Comparison of ENCODE assay signal across 30 cellular contexts in genomic region chr6:151178373-151178772, GRCh38.
"Had no signal": no experiment of that assay in that cellular context is flagged by ENCODE, and none has a peak within 500 bp of the region (broad histone marks: within the 10 kb centered on the region; RNA-seq: fewer than 3 reads in every experiment).

No MANE protein-coding gene starts in this region.

- DNase-seq: activated CD4-positive, alpha-beta memory T cell treated with anti-CD3 and anti-CD28 coated beads for 36 hours; activated CD4-positive, alpha-beta T cell treated with anti-CD3 and anti-CD28 coated beads for 36 hours; activated CD4-positive, alpha-beta T cell treated with anti-CD3 and anti-CD28 coated beads, Interleukin-2, amount 10 ng/mL, durations not matched to agents 24 days and 14 days; activated CD4-positive, CD25-positive, alpha-beta regulatory T cell; activated CD4-positive, CD25-positive, alpha-beta regulatory T cell treated with anti-CD3 and anti-CD28 coated beads, Interleukin-2, amount 50 U/mL, for 72 hours; activated CD8-positive, alpha-beta memory T cell treated with anti-CD3 and anti-CD28 coated beads, Interleukin-2, amount 10 ng/mL, durations not matched to agents 7 days and 5 days; activated CD8-positive, alpha-beta memory T cell treated with anti-CD3 and anti-CD28 coated beads, Interleukin-2, amount 50 U/mL, for 4 hours; activated CD8-positive, alpha-beta T cell treated with anti-CD3 and anti-CD28 coated beads, Interleukin-2, amount 10 ng/mL, durations not matched to agents 7 days and 5 days; activated gamma-delta T cell; activated naive CD4-positive, alpha-beta T cell; activated naive CD4-positive, alpha-beta T cell treated with anti-CD3 and anti-CD28 coated beads, Interleukin-2, amount 10 ng/mL, durations not matched to agents 7 days and 5 days; activated naive CD8-positive, alpha-beta T cell treated with anti-CD3 and anti-CD28 coated beads, Interleukin-2, amount 10 ng/mL, durations not matched to agents 7 days and 5 days; activated T-cell treated with anti-CD3 and anti-CD28 coated beads for 4 hours; activated T-cell treated with anti-CD3 and anti-CD28 coated beads, Interleukin-2, amount 50 U/mL, for 24 hours; activated T-cell treated with anti-CD3 and anti-CD28 coated beads, Interleukin-2, amount 50 U/mL, for 72 hours; dorsolateral prefrontal cortex; effector memory CD4-positive, alpha-beta T cell; endodermal cell; foreskin fibroblast; head of caudate nucleus; T-helper 2 cell had no signal

- H3K4me1 Mint-ChIP-seq: activated CD4-positive, alpha-beta T cell treated with anti-CD3 and anti-CD28 coated beads for 36 hours; activated CD4-positive, alpha-beta T cell treated with anti-CD3 and anti-CD28 coated beads, Interleukin-2, amount 10 ng/mL, durations not matched to agents 24 days and 14 days; activated CD8-positive, alpha-beta memory T cell treated with anti-CD3 and anti-CD28 coated beads, Interleukin-2, amount 10 ng/mL, durations not matched to agents 7 days and 5 days; activated naive CD4-positive, alpha-beta T cell treated with anti-CD3 and anti-CD28 coated beads, Interleukin-2, amount 10 ng/mL, durations not matched to agents 7 days and 5 days; central memory CD8-positive, alpha-beta T cell had no signal

- H3K36me3 Mint-ChIP-seq: activated CD4-positive, alpha-beta memory T cell treated with anti-CD3 and anti-CD28 coated beads for 36 hours; activated CD8-positive, alpha-beta memory T cell treated with anti-CD3 and anti-CD28 coated beads, Interleukin-2, amount 10 ng/mL, durations not matched to agents 7 days and 5 days; activated naive CD4-positive, alpha-beta T cell treated with anti-CD3 and anti-CD28 coated beads, Interleukin-2, amount 10 ng/mL, durations not matched to agents 7 days and 5 days; activated naive CD4-positive, alpha-beta T cell treated with anti-CD3 and anti-CD28 coated beads, Interleukin-2, amount 50 U/mL, for 72 hours; activated naive CD8-positive, alpha-beta T cell treated with anti-CD3 and anti-CD28 coated beads, Interleukin-2, amount 10 ng/mL, durations not matched to agents 7 days and 5 days; brain had no signal

- H3K4me1 ChIP-seq: ascending aorta, breast epithelium had no signal

- H3K9me3 ChIP-seq: ascending aorta, breast epithelium had no signal

- ATAC-seq: activated CD4-positive, alpha-beta T cell treated with anti-CD3 and anti-CD28 coated beads for 36 hours; activated CD8-positive, alpha-beta memory T cell treated with anti-CD3 and anti-CD28 coated beads, Interleukin-2, amount 10 ng/mL, durations not matched to agents 7 days and 5 days; activated CD8-positive, alpha-beta T cell treated with anti-CD3 and anti-CD28 coated beads, Interleukin-2, amount 10 ng/mL, durations not matched to agents 7 days and 5 days; activated naive CD4-positive, alpha-beta T cell treated with anti-CD3 and anti-CD28 coated beads, Interleukin-2, amount 50 U/mL, for 72 hours; activated T-cell treated with anti-CD3 and anti-CD28 coated beads, Interleukin-2, amount 50 U/mL, for 72 hours; esophagus mucosa had no signal

- H3K27me3 Mint-ChIP-seq: brain; dendritic cell treated with granulocyte-macrophage colony-stimulating factor and Interleukin-4, amounts not matched to agents 40 ng/mL and 50 ng/mL, for 4 days had no signal

- H3K4me3 Mint-ChIP-seq: activated CD4-positive, alpha-beta memory T cell treated with anti-CD3 and anti-CD28 coated beads for 36 hours; activated CD4-positive, alpha-beta T cell treated with anti-CD3 and anti-CD28 coated beads for 36 hours; activated CD4-positive, alpha-beta T cell treated with anti-CD3 and anti-CD28 coated beads, Interleukin-2, amount 10 ng/mL, durations not matched to agents 24 days and 14 days; activated CD8-positive, alpha-beta memory T cell treated with anti-CD3 and anti-CD28 coated beads, Interleukin-2, amount 10 ng/mL, durations not matched to agents 7 days and 5 days; activated CD8-positive, alpha-beta T cell treated with anti-CD3 and anti-CD28 coated beads, Interleukin-2, amount 10 ng/mL, durations not matched to agents 7 days and 5 days; activated naive CD4-positive, alpha-beta T cell treated with anti-CD3 and anti-CD28 coated beads, Interleukin-2, amount 10 ng/mL, durations not matched to agents 7 days and 5 days; activated naive CD8-positive, alpha-beta T cell treated with anti-CD3 and anti-CD28 coated beads, Interleukin-2, amount 10 ng/mL, durations not matched to agents 7 days and 5 days; activated T-cell treated with anti-CD3 and anti-CD28 coated beads, Interleukin-2, amount 50 U/mL, for 24 hours; activated T-cell treated with anti-CD3 and anti-CD28 coated beads, Interleukin-2, amount 50 U/mL, for 72 hours; brain; central memory CD8-positive, alpha-beta T cell; dendritic cell treated with granulocyte-macrophage colony-stimulating factor and Interleukin-4, amounts not matched to agents 40 ng/mL and 50 ng/mL, for 4 days; endodermal cell had no signal

- H3K27me3 ChIP-seq: ascending aorta, breast epithelium had no signal

- H3K36me3 ChIP-seq: ascending aorta, breast epithelium had no signal

- H3K9me3 Mint-ChIP-seq: activated CD4-positive, alpha-beta T cell treated with anti-CD3 and anti-CD28 coated beads, Interleukin-2, amount 10 ng/mL, durations not matched to agents 24 days and 14 days; activated naive CD4-positive, alpha-beta T cell treated with anti-CD3 and anti-CD28 coated beads, Interleukin-2, amount 50 U/mL, for 72 hours; activated naive CD8-positive, alpha-beta T cell treated with anti-CD3 and anti-CD28 coated beads, Interleukin-2, amount 10 ng/mL, durations not matched to agents 7 days and 5 days; activated T-cell treated with anti-CD3 and anti-CD28 coated beads, Interleukin-2, amount 50 U/mL, for 72 hours; central memory CD8-positive, alpha-beta T cell; dendritic cell treated with granulocyte-macrophage colony-stimulating factor and Interleukin-4, amounts not matched to agents 40 ng/mL and 50 ng/mL, for 4 days had no signal

- FAIRE-seq: frontal cortex had no signal

- H3K4me3 ChIP-seq: ascending aorta, breast epithelium, coronary artery, dorsolateral prefrontal cortex had no signal

- H3K27ac ChIP-seq: ascending aorta, breast epithelium, coronary artery, dorsolateral prefrontal cortex had no signal

- H3K27ac Mint-ChIP-seq: activated CD4-positive, alpha-beta memory T cell treated with anti-CD3 and anti-CD28 coated beads for 36 hours; activated CD4-positive, alpha-beta T cell treated with anti-CD3 and anti-CD28 coated beads for 36 hours; activated CD4-positive, alpha-beta T cell treated with anti-CD3 and anti-CD28 coated beads, Interleukin-2, amount 10 ng/mL, durations not matched to agents 24 days and 14 days; activated CD8-positive, alpha-beta memory T cell treated with anti-CD3 and anti-CD28 coated beads, Interleukin-2, amount 10 ng/mL, durations not matched to agents 7 days and 5 days; activated CD8-positive, alpha-beta T cell treated with anti-CD3 and anti-CD28 coated beads, Interleukin-2, amount 10 ng/mL, durations not matched to agents 7 days and 5 days; activated naive CD4-positive, alpha-beta T cell treated with anti-CD3 and anti-CD28 coated beads, Interleukin-2, amount 10 ng/mL, durations not matched to agents 7 days and 5 days; activated naive CD8-positive, alpha-beta T cell treated with anti-CD3 and anti-CD28 coated beads, Interleukin-2, amount 10 ng/mL, durations not matched to agents 7 days and 5 days; activated T-cell treated with anti-CD3 and anti-CD28 coated beads, Interleukin-2, amount 50 U/mL, for 24 hours; activated T-cell treated with anti-CD3 and anti-CD28 coated beads, Interleukin-2, amount 50 U/mL, for 72 hours; dendritic cell treated with granulocyte-macrophage colony-stimulating factor and Interleukin-4, amounts not matched to agents 40 ng/mL and 50 ng/mL, for 4 days; endodermal cell had no signal
